21 cellular contexts compared by ENCODE assay signal in the genomic region with DNA sequence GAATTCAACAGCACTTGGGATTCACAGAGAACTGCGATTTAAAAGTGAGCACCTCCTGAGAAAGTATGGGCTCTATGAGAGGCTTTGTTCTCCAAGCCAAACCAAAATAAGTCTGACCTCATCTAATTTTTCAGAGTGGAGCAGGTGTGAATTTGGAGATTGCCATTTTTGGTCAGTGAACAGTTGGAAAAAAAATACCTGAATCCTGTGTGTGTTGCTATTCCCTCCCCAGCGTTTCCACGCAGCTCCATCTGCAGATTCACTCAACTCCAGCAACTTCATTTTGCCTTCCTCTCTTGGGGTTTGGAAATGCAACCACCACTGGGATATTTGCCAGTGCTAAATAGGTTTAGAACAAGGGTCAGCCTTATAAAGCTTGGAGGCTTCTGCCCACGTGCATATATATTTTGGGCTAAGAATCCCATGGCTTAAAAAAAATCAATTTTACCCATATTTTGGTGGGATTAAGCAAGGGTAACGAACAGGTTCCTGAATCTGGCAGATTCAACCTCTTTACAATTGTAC. TPM values are rescaled to one million over a fixed set of nuclear protein-coding genes. Genes with fewer than 3 reads are reported as not detected.
DNase-seq lines count a peak whose midpoint lies in the region; ATAC-seq and TF ChIP-seq lines count a peak whose summit lies in the region.
"Had no signal": no experiment of that assay in that cellular context is flagged by ENCODE, and none has a peak within 500 bp of the region (broad histone marks: within the 10 kb centered on the region; RNA-seq: fewer than 3 reads in every experiment).

No MANE protein-coding gene starts in this region.

- in situ Hi-C loops in G401 (cut with HindIII; ENCODE audit: low sequenced_read_pairs): no loop called here

- H3K4me1 ChIP-seq in SJCRH30 (peaks cover 61% of the 10 kb centered on the region), psoas muscle (peaks cover 67% of the 10 kb centered on the region)
- H3K4me1 ChIP-seq: SJSA1 had no signal

- TF ChIP-seq CTCF in fibroblast of mammary gland (conservative IDR thresholded peaks at IDR 0.05; ENCODE audit: control insufficient read depth, insufficient read depth, low read depth, low read length) (no peak), psoas muscle (IDR thresholded peaks at IDR 0.05) (no peak)

- intact Hi-C loops in psoas muscle (cut with DNase I): no loop called here

- H3K36me3 ChIP-seq in SJCRH30: no peaks in the 10 kb centered on the region
- peaks cover 3 to 7% of the 10 kb centered on the region in 2 donors for H3K36me3 ChIP-seq in psoas muscle (ENCODE audit: insufficient read depth in 1 of 2, low read depth in 1 of 2)
- H3K36me3 ChIP-seq: MG63, SJSA1 had no signal

- H3K27ac ChIP-seq in SJCRH30: peak overlapping the region; percentile 44
- peak overlapping the region; percentile 90 for H3K27ac ChIP-seq in psoas muscle
- H3K27ac ChIP-seq: C4-2B, SJSA1 had no signal

- H3K9me3 ChIP-seq in SJCRH30 (replicated peaks) (peaks cover 5% of the 10 kb centered on the region; the same call in 1 of the 2 replicates), psoas muscle (peaks cover 3% of the 10 kb centered on the region)
- H3K9me3 ChIP-seq: SJSA1 had no signal

- H3K4me3 ChIP-seq in SJCRH30 (no peak overlapping the region), fibroblast of mammary gland (ENCODE audit: control insufficient read depth, low read depth, low read length) (no peak overlapping the region), psoas muscle (peak overlapping the region; percentile 3)
- H3K4me3 ChIP-seq: MG63, SJSA1 had no signal

- DNase-seq in G401 (ENCODE audit: low spot score) (peak; percentile 25), SJCRH30 (peak; percentile 23 to 70), fibroblast of mammary gland (ENCODE audit: low read depth) (peak; percentile 55), psoas muscle (no peak), putamen (ENCODE audit: low spot score) (no peak), NOMO-1 treated with dmso at 0.1 percent for 144 hours (lab: John Stamatoyannopoulos, UW; ENCODE audit: unreplicated experiment) (no peak), ureter (ENCODE audit: low spot score) (no peak)
- DNase-seq: DMS153, EL, HFFc6, Karpas-422, MG63, NCI-H1092 treated with DMSO at 0.1 percent for 48 hours, NCI-H2081 treated with DMSO at 0.1 percent for 48 hours, NCI-H226, NCI-H524 treated with DMSO at 0.1 percent for 48 hours, RPMI8226 had no signal

- ATAC-seq in psoas muscle (peak; percentile 8 to 22 (median 20)), HG02763 (IDR thresholded peaks at IDR 0.05; ENCODE audit: unreplicated experiment) (no peak)

- 10 to 35% (median 21%) methylated on average over 5 of the region's 5 CpGs for WGBS in psoas muscle, 3 donors

- H3K27me3 ChIP-seq in SJCRH30 (no peaks in the 10 kb centered on the region), psoas muscle (ENCODE audit: insufficient read depth in 3 of 3, low read length in 2 of 3) (no peaks in the 10 kb centered on the region)
- H3K27me3 ChIP-seq: SJSA1 had no signal

RNA-seq across cellular contexts. Expression of a gene that starts 11.2 kb away (rescaled TPM):
- total RNA-seq in G401 (2014; rRNA removed; shearing (Covaris generic)): not detected in 2 replicates
- 0.28 and 0.49 TPM in 2 replicates for total RNA-seq in SJCRH30 (2014; rRNA removed; shearing (Covaris generic))
- total RNA-seq in psoas muscle (100 to 1,000 TPM in 2 of 4 donors, 10 to 100 TPM in 2; 56.4 to 271 (median 148) TPM), ureter (18.7 TPM)
- 10 to 100 TPM; 68.3 to 85.0 (median 84.0) TPM for polyA plus RNA-seq in psoas muscle
- total RNA-seq: HFFc6, OCI-LY7, SJSA1 had no signal

Comparison
In these comparisons a context has a peak if more than half of its experiments do, and no peak if none do; other contexts are left out.
1. DNase-seq: peak in G401 (single experiment), SJCRH30 (2 of 2) and fibroblast of mammary gland (single experiment); none in psoas muscle (0 of 2), putamen (single experiment), NOMO-1 treated with dmso at 0.1 percent for 144 hours (single experiment) and ureter (single experiment).
2. RNA of a gene that starts 11.2 kb away (total RNA-seq): 56.4 to 271 TPM in psoas muscle and 18.7 TPM in ureter (single experiment); 0.28 to 0.49 TPM in SJCRH30 and not detected in G401; every median in the first group is over 10 times any median in the second.